ENCODE assay signal across 21 cellular contexts in genomic region chr7:114715907-114716306, GRCh38.
DNase-seq lines count a peak whose midpoint lies in the region; ATAC-seq, FAIRE-seq and TF ChIP-seq lines count a peak whose summit lies in the region.
"Had no signal": no experiment of that assay in that cellular context is flagged by ENCODE, and none has a peak within 500 bp of the region (broad histone marks: within the 10 kb centered on the region; RNA-seq: fewer than 3 reads in every experiment).

No MANE protein-coding gene starts in this region.

- H3K36me3 ChIP-seq in kidney (ENCODE audit: control insufficient read depth in 1 of 2, insufficient read depth in 2 of 2, low read length in 2 of 2) (no peaks in the 10 kb centered on the region), trophoblast cell (ENCODE audit: control insufficient read depth in 1 of 2, insufficient read depth in 2 of 2, low read length in 2 of 2) (no peaks in the 10 kb centered on the region)
- H3K36me3 ChIP-seq: MG63, ovary had no signal

- H4K8ac ChIP-seq in trophoblast cell (ENCODE audit: low read depth, low read length), result no peak overlapping the region

- peaks cover 7% of the 10 kb centered on the region for H3K4me1 Mint-ChIP-seq in activated CD4-positive, alpha-beta T cell treated with anti-CD3 and anti-CD28 coated beads for 36 hours
- H3K4me1 Mint-ChIP-seq: activated CD4-positive, alpha-beta T cell treated with anti-CD3 and anti-CD28 coated beads, Interleukin-2, amount 10 ng/mL, durations not matched to agents 7 days and 5 days; CD4-positive, alpha-beta memory T cell; T-helper 17 cell had no signal

- no peak for FAIRE-seq in kidney (lab: Jason Lieb, UNC)
- FAIRE-seq: A549 had no signal

- CTCF ChIA-PET in activated CD4-positive, alpha-beta T cell treated with anti-CD3 and anti-CD28 coated beads for 36 hours (lab: Charles Lee), result no interaction called here

- H3K36me3 Mint-ChIP-seq in activated CD4-positive, alpha-beta T cell treated with anti-CD3 and anti-CD28 coated beads for 36 hours (ENCODE audit: low read depth), result no peaks in the 10 kb centered on the region
- H3K36me3 Mint-ChIP-seq: CD4-positive, alpha-beta memory T cell had no signal

- H3K4ac ChIP-seq in trophoblast cell (ENCODE audit: low read depth, low read length), result no peak overlapping the region

- H3K4me1 ChIP-seq in kidney (ENCODE audit: control insufficient read depth in 1 of 2, insufficient read depth in 1 of 2, low read depth in 1 of 2, low read length in 2 of 2) (peaks cover 0 to 7% of the 10 kb centered on the region in 2 donors), trophoblast cell (ENCODE audit: control insufficient read depth in 1 of 2, insufficient read depth in 2 of 2, low read length in 2 of 2) (peaks cover 3 to 4% of the 10 kb centered on the region in 2 experiments)

- H3K79me1 ChIP-seq in trophoblast cell (ENCODE audit: low read length), result no peaks in the 10 kb centered on the region

- H3K4me2 ChIP-seq in trophoblast cell (ENCODE audit: low read length), result no peak overlapping the region
- H3K4me2 ChIP-seq: A549, smooth muscle cell had no signal

- H2AFZ ChIP-seq in trophoblast cell (ENCODE audit: insufficient read depth, low read length, poor library complexity), result no peak overlapping the region

- H2BK120ac ChIP-seq in trophoblast cell (ENCODE audit: insufficient read depth, low read length, poor library complexity), result no peak overlapping the region

- H3K9me3 ChIP-seq in kidney (ENCODE audit: control insufficient read depth in 1 of 2, low read length in 2 of 2) (no peaks in the 10 kb centered on the region), trophoblast cell (ENCODE audit: insufficient read depth, low read depth, low read length) (no peaks in the 10 kb centered on the region)
- H3K9me3 ChIP-seq: A549, MG63, ovary had no signal

- H3K18ac ChIP-seq in trophoblast cell (ENCODE audit: low read length), result no peak overlapping the region

- TF ChIP-seq CTCF in fibroblast of pulmonary artery (IDR thresholded peaks at IDR 0.05; ENCODE audit: low read length, missing control alignments) (no peak), kidney (IDR thresholded peaks at IDR 0.05; ENCODE audit: borderline replicate concordance, extremely low read depth, insufficient read depth) (no peak)

- H3K4me3 ChIP-seq in fibroblast of pulmonary artery (replicated peaks; ENCODE audit: low read depth, low read length) (no peak overlapping the region), kidney (ENCODE audit: low read length in 2 of 2) (no peak overlapping the region), trophoblast cell (ENCODE audit: low read depth, low read length) (no peak overlapping the region)
- H3K4me3 ChIP-seq: A549, MG63, ovary, smooth muscle cell had no signal

- peak; percentile 19 for DNase-seq in activated CD4-positive, alpha-beta T cell treated with anti-CD3 and anti-CD28 coated beads for 36 hours
- no peak for DNase-seq in activated CD4-positive, alpha-beta T cell treated with anti-CD3 and anti-CD28 coated beads, Interleukin-2, amount 50 U/mL, for 4 hours
- DNase-seq in HCEC 1CT (peak; percentile 28), RKO (ENCODE audit: low spot score) (peak; percentile 45), fibroblast of pulmonary artery (ENCODE audit: low read depth) (peak; percentile 8), kidney (no peak), trophoblast cell (no peak), NCI-H69 (lab: John Stamatoyannopoulos, UW) (no peak)
- DNase-seq: activated CD4-positive, alpha-beta T cell treated with anti-CD3 and anti-CD28 coated beads, Interleukin-2, amount 10 ng/mL, durations not matched to agents 7 days and 5 days; activated gamma-delta T cell; CD4-positive, alpha-beta memory T cell; effector CD8-positive, alpha-beta T cell; GF-D8; glutamatergic neuron; GOT3; islet precursor cell; MG63; ovary; T-helper 17 cell had no signal

- H3K79me2 ChIP-seq in trophoblast cell (ENCODE audit: control insufficient read depth, insufficient read depth, low read length, poor library complexity), result no peaks in the 10 kb centered on the region

- peaks cover 5% of the 10 kb centered on the region for H3K27me3 Mint-ChIP-seq in activated CD4-positive, alpha-beta T cell treated with anti-CD3 and anti-CD28 coated beads for 36 hours
- H3K27me3 Mint-ChIP-seq: activated CD4-positive, alpha-beta T cell treated with anti-CD3 and anti-CD28 coated beads, Interleukin-2, amount 10 ng/mL, durations not matched to agents 7 days and 5 days had no signal

- H4K91ac ChIP-seq in trophoblast cell (ENCODE audit: low read depth, low read length), result no peak overlapping the region

- POLR2A ChIA-PET in activated CD4-positive, alpha-beta T cell treated with anti-CD3 and anti-CD28 coated beads for 36 hours (lab: Charles Lee), result no interaction called here

- H3K23ac ChIP-seq in trophoblast cell (ENCODE audit: low read length), result no peak overlapping the region

- intact Hi-C loops in activated CD4-positive, alpha-beta T cell treated with anti-CD3 and anti-CD28 coated beads for 36 hours (cut with DNase I, micrococcal nuclease), result loop anchor here in 1 of 2 experiments (5.0 kb wide), 1 partner anchor 71 kb away; no protein-coding TSS in a partner anchor
- intact Hi-C loops in kidney (cut with DNase I), result no loop called here

- H2BK12ac ChIP-seq in trophoblast cell (ENCODE audit: low read length), result no peak overlapping the region

- no CpG with 5 or more reads among the region's 3 CpGs for WGBS in trophoblast cell (ENCODE audit: extremely low coverage, insufficient coverage, insufficient read length)

- H3K9ac ChIP-seq in kidney (ENCODE audit: low read length in 2 of 2) (no peak overlapping the region), trophoblast cell (ENCODE audit: low read length) (no peak overlapping the region)

- no peak overlapping the region for H3K14ac ChIP-seq in trophoblast cell (ENCODE audit: low read length)

- H3K27ac ChIP-seq in kidney (ENCODE audit: low read depth in 2 of 2, low read length in 2 of 2) (no peak overlapping the region), trophoblast cell (ENCODE audit: low read depth, low read length) (no peak overlapping the region)
- H3K27ac ChIP-seq: A549, ovary had no signal

- H3K4me3 Mint-ChIP-seq in activated CD4-positive, alpha-beta T cell treated with anti-CD3 and anti-CD28 coated beads for 36 hours, result no peak overlapping the region
- H3K4me3 Mint-ChIP-seq: activated CD4-positive, alpha-beta T cell treated with anti-CD3 and anti-CD28 coated beads, Interleukin-2, amount 10 ng/mL, durations not matched to agents 7 days and 5 days; CD4-positive, alpha-beta memory T cell; T-helper 17 cell had no signal

- H3K9me3 Mint-ChIP-seq in activated CD4-positive, alpha-beta T cell treated with anti-CD3 and anti-CD28 coated beads for 36 hours (ENCODE audit: low read depth), result no peaks in the 10 kb centered on the region
- H3K9me3 Mint-ChIP-seq: activated CD4-positive, alpha-beta T cell treated with anti-CD3 and anti-CD28 coated beads, Interleukin-2, amount 10 ng/mL, durations not matched to agents 7 days and 5 days; CD4-positive, alpha-beta memory T cell had no signal

- no peak overlapping the region for H3K27ac Mint-ChIP-seq in activated CD4-positive, alpha-beta T cell treated with anti-CD3 and anti-CD28 coated beads for 36 hours
- H3K27ac Mint-ChIP-seq: activated CD4-positive, alpha-beta T cell treated with anti-CD3 and anti-CD28 coated beads, Interleukin-2, amount 10 ng/mL, durations not matched to agents 7 days and 5 days; CD4-positive, alpha-beta memory T cell; T-helper 17 cell had no signal

- H2BK5ac ChIP-seq in trophoblast cell (ENCODE audit: low read depth, low read length, poor library complexity), result no peak overlapping the region

- peak; percentile 81 for ATAC-seq in activated CD4-positive, alpha-beta T cell treated with anti-CD3 and anti-CD28 coated beads for 36 hours
- ATAC-seq: A549, T-helper 17 cell had no signal

- no peak overlapping the region for H4K12ac ChIP-seq in trophoblast cell (ENCODE audit: low read depth, low read length)

- no peaks in the 10 kb centered on the region for H3K27me3 ChIP-seq in trophoblast cell (ENCODE audit: insufficient read depth, low read length)
- H3K27me3 ChIP-seq: MG63, ovary had no signal

- H2AK5ac ChIP-seq in trophoblast cell (ENCODE audit: low read length), result no peak overlapping the region

Comparison
In these comparisons a context has a peak if more than half of its experiments do, and no peak if none do; other contexts are left out.
1. DNase-seq: peak in activated CD4-positive, alpha-beta T cell treated with anti-CD3 and anti-CD28 coated beads for 36 hours (single experiment), HCEC 1CT (single experiment), RKO (single experiment) and fibroblast of pulmonary artery (single experiment); none in activated CD4-positive, alpha-beta T cell treated with anti-CD3 and anti-CD28 coated beads, Interleukin-2, amount 50 U/mL, for 4 hours (0 of 2), kidney (single experiment), trophoblast cell (0 of 2) and NCI-H69 (single experiment).